In the genomic region with DNA sequence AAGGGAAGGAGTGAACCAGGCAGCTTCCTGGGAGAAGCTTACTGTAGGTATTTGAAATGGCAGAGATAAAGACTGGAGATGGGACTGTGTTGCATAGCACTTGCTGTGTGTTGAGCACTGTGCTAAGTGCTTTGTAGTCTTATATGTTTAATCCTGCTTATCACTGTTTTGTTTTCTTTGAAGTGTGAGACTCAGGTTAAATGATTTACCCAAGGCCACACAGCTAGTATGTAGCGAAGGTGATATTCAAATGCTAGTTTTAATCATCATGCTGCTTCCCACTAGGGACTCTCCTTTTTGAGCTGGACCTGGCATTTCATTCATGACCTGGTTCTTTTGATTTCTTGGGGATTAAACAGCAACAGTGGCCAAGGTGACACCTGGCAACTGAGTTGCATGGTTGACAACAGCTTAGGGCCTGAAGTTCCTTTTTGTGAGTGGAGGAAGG, we compare ENCODE assay signal across 1 cellular context.
TF ChIP-seq lines count a peak whose summit lies in the region.

No MANE protein-coding gene starts in this region.

TF ChIP-seq in HEK293T, 16 proteins besides CTCF, POLR2A, EP300 and RAD21:
- TF ChIP-seq FOXM1 (IDR thresholded peaks at IDR 0.05; ENCODE audit: borderline replicate concordance): no peak
- TF ChIP-seq HDGF (IDR thresholded peaks at IDR 0.05; ENCODE audit: borderline replicate concordance): no peak
- no peak for TF ChIP-seq BHLHE40 (IDR thresholded peaks at IDR 0.05; ENCODE audit: borderline replicate concordance)
- TF ChIP-seq SP1 (IDR thresholded peaks at IDR 0.05): no peak
- TF ChIP-seq ZNF384 (IDR thresholded peaks at IDR 0.05): no peak
- TF ChIP-seq SUZ12 (IDR thresholded peaks at IDR 0.05): no peak
- no peak for TF ChIP-seq L3MBTL2 (conservative IDR thresholded peaks at IDR 0.05)
- no peak for TF ChIP-seq FOXA1 (IDR thresholded peaks at IDR 0.05)
- no peak for TF ChIP-seq NFRKB (IDR thresholded peaks at IDR 0.05)
- TF ChIP-seq LEF1 (IDR thresholded peaks at IDR 0.05; ENCODE audit: borderline replicate concordance): no peak
- TF ChIP-seq TARDBP (IDR thresholded peaks at IDR 0.05): no peak
- TF ChIP-seq PKNOX1 (IDR thresholded peaks at IDR 0.05): no peak
- no peak for TF ChIP-seq CTBP1 (IDR thresholded peaks at IDR 0.05; ENCODE audit: borderline replicate concordance)
- TF ChIP-seq ARNT (IDR thresholded peaks at IDR 0.05): no peak
- TF ChIP-seq ELF4 (IDR thresholded peaks at IDR 0.05): no peak
TF ChIP-seq in HEK293T: peak in this region for 0.
